In genomic region chr12:84767079-84767478, GRCh38 we compare ENCODE assay signal across 28 cellular contexts.
"Had no signal": no experiment of that assay in that cellular context is flagged by ENCODE, and none has a peak within 500 bp of the region (broad histone marks: within the 10 kb centered on the region; RNA-seq: fewer than 3 reads in every experiment).

No MANE protein-coding gene starts in this region.

- ATAC-seq: effector memory CD8-positive, alpha-beta T cell; left cardiac atrium; naive thymus-derived CD8-positive, alpha-beta T cell; right lobe of liver; stimulated activated memory B cell treated with anti-CD40 and anti-IgM and Interleukin-4, amounts not matched to agents 10 μg/mL and 1 μg/mL and 100 μg/mL, for 72 hours; stimulated activated naive CD8-positive, alpha-beta T cell treated with anti-CD3 and anti-CD28 coated beads, Interleukin-15, amount 100 ng/mL, for 72 hours had no signal

- H3K36me3 ChIP-seq: adrenal gland, ascending aorta, brain microvascular endothelial cell, right lobe of liver, tibial artery, WERI-Rb-1 had no signal

- H3K4me3 ChIP-seq: adrenal gland, ascending aorta, right lobe of liver, tibial artery had no signal

- H3K27ac ChIP-seq: adrenal gland, ascending aorta, brain microvascular endothelial cell, right lobe of liver, tibial artery, WERI-Rb-1 had no signal

- H3K9me3 ChIP-seq: adrenal gland, ascending aorta, right lobe of liver, tibial artery had no signal

- DNase-seq: activated CD4-positive, alpha-beta memory T cell treated with anti-CD3 and anti-CD28 coated beads for 36 hours; activated CD4-positive, alpha-beta T cell treated with anti-CD3 and anti-CD28 coated beads, Interleukin-2, amount 10 ng/mL, durations not matched to agents 24 days and 14 days; activated CD4-positive, CD25-positive, alpha-beta regulatory T cell treated with anti-CD3 and anti-CD28 coated beads, Interleukin-2, amount 50 U/mL, for 72 hours; activated CD8-positive, alpha-beta memory T cell treated with anti-CD3 and anti-CD28 coated beads, Interleukin-2, amount 50 U/mL, for 4 hours; activated effector memory CD4-positive, alpha-beta T cell treated with anti-CD3 and anti-CD28 coated beads, Interleukin-2, amount 50 U/mL, for 16 hours; activated naive CD4-positive, alpha-beta T cell treated with anti-CD3 and anti-CD28 coated beads for 36 hours; activated naive CD8-positive, alpha-beta T cell treated with anti-CD3 and anti-CD28 coated beads for 36 hours; activated T-cell treated with anti-CD3 and anti-CD28 coated beads, Interleukin-2, amount 50 U/mL, for 1 hour; adrenal gland; brain microvascular endothelial cell; caudate nucleus; cortex of kidney; effector memory CD8-positive, alpha-beta T cell; head of caudate nucleus; hippocampal formation; left cardiac atrium; naive thymus-derived CD8-positive, alpha-beta T cell; right lobe of liver; small intestine; stimulated activated CD4-positive, alpha-beta T cell treated with anti-CD3 and anti-CD28 coated beads, Interleukin-1b, Interleukin-23, amount 100 ng/mL, for 48 hours; stimulated activated CD4-positive, alpha-beta T cell treated with anti-CD3 and anti-CD28 coated beads, Interleukin-4, amount 100 ng/mL, for 4 hours; stimulated activated CD8-positive, alpha-beta memory T cell treated with anti-CD3 and anti-CD28 coated beads, Interleukin-4, amount 100 ng/mL, for 48 hours; stimulated activated naive CD8-positive, alpha-beta T cell treated with anti-CD3 and anti-CD28 coated beads, Interleukin-15, amount 100 ng/mL, for 72 hours; T-helper 9 cell; tibial artery; WERI-Rb-1 had no signal

- H3K27me3 ChIP-seq: adrenal gland, ascending aorta, brain microvascular endothelial cell, right lobe of liver, tibial artery had no signal

- H3K4me1 ChIP-seq: adrenal gland, ascending aorta, right lobe of liver, tibial artery had no signal
